In genomic region chr6:81752969-81753708, GRCh38 we compare ENCODE assay signal across 1 cellular context.
A peak's percentile ranks its signal among the peaks of the same experiment; 100 is the strongest.
TF ChIP-seq lines count a peak whose summit lies in the region.

No MANE protein-coding gene starts in this region.

TF ChIP-seq in HepG2, 621 proteins besides CTCF, POLR2A, EP300 and RAD21 (continued from another document and continues in another):
- TF ChIP-seq HDAC1 (CRISPR knock-in tag; IDR thresholded peaks at IDR 0.05) (peak; percentile 73), KLF15 (CRISPR knock-in tag; IDR thresholded peaks at IDR 0.05; ENCODE audit: borderline replicate concordance) (no peak), NFYC (CRISPR knock-in tag; IDR thresholded peaks at IDR 0.05) (peak; percentile 85), PATZ1 (CRISPR knock-in tag; IDR thresholded peaks at IDR 0.05) (peak; percentile 81), U2AF1 (optimal IDR thresholded peaks at IDR 0.05; ENCODE audit: low read depth, low read length) (no peak), ATF3 (CRISPR knock-in tag; IDR thresholded peaks at IDR 0.05) (0 out of 2 replicates have a peak, but pooled peaks have one; percentile 28), SKIL (CRISPR knock-in tag; IDR thresholded peaks at IDR 0.05; ENCODE audit: borderline replicate concordance) (no peak; the same call in 1 of the 2 replicates), ZNF337 (CRISPR knock-in tag; IDR thresholded peaks at IDR 0.05; ENCODE audit: borderline replicate concordance, low read depth) (peak; percentile 76; the same call in 1 of the 2 replicates), BCLAF1 (IDR thresholded peaks at IDR 0.05) (no peak), SRSF9 (IDR thresholded peaks at IDR 0.05; ENCODE audit: borderline replicate concordance, insufficient read depth, low read depth, low read length, poor library complexity, severe bottlenecking) (no peak), CENPT (CRISPR knock-in tag; IDR thresholded peaks at IDR 0.05; ENCODE audit: low read depth) (0 out of 2 replicates have a peak, but pooled peaks have one; percentile 72), FOXK1 (CRISPR knock-in tag; IDR thresholded peaks at IDR 0.05; ENCODE audit: borderline replicate concordance, low read depth) (no peak; the same call in 1 of the 2 replicates), ZFP1 (CRISPR knock-in tag; IDR thresholded peaks at IDR 0.05) (no peak; the same call in 1 of the 2 replicates), ZNF780A (CRISPR knock-in tag; IDR thresholded peaks at IDR 0.05) (no peak), PRDM4 (CRISPR knock-in tag; IDR thresholded peaks at IDR 0.05; ENCODE audit: borderline replicate concordance) (no peak), ZNF576 (CRISPR knock-in tag; IDR thresholded peaks at IDR 0.05) (0 out of 2 replicates have a peak, but pooled peaks have one; percentile 37), ADNP (CRISPR knock-in tag; IDR thresholded peaks at IDR 0.05) (no peak), NFIB (CRISPR knock-in tag; IDR thresholded peaks at IDR 0.05; ENCODE audit: borderline replicate concordance) (no peak), TRIM24 (CRISPR knock-in tag; IDR thresholded peaks at IDR 0.05) (no peak), ATF1 (CRISPR knock-in tag; IDR thresholded peaks at IDR 0.05) (peak; percentile 66; the same call in 1 of the 2 replicates), RCOR2 (CRISPR knock-in tag; IDR thresholded peaks at IDR 0.05) (peak; percentile 54; the same call in 1 of the 2 replicates), ATAD3A (CRISPR knock-in tag; IDR thresholded peaks at IDR 0.05) (no peak), ZNF839 (CRISPR knock-in tag; IDR thresholded peaks at IDR 0.05; ENCODE audit: borderline replicate concordance) (no peak), CBX2 (IDR thresholded peaks at IDR 0.05; ENCODE audit: low read depth, low read length) (no peak), CBX2 (CRISPR knock-in tag; IDR thresholded peaks at IDR 0.05; ENCODE audit: low read depth) (no peak), HMGXB4 (CRISPR knock-in tag; IDR thresholded peaks at IDR 0.05; ENCODE audit: borderline replicate concordance in 1 of 2, low read depth in 1 of 2) (peak in 1 of 2 experiments; percentile 92; a peak in 2 of 4 replicates), KMT2B (CRISPR knock-in tag; IDR thresholded peaks at IDR 0.05) (peak; percentile 69), KDM6A (CRISPR knock-in tag; IDR thresholded peaks at IDR 0.05; ENCODE audit: low read depth) (no peak), SIN3B (IDR thresholded peaks at IDR 0.05; ENCODE audit: low read length) (no peak), ZNF646 (CRISPR knock-in tag; IDR thresholded peaks at IDR 0.05) (peak; percentile 27; the same call in 1 of the 2 replicates), ZNF12 (CRISPR knock-in tag; IDR thresholded peaks at IDR 0.05) (0 out of 2 replicates have a peak, but pooled peaks have one; percentile 9), CEBPG (CRISPR knock-in tag; IDR thresholded peaks at IDR 0.05) (no peak), ARNT2 (CRISPR knock-in tag; IDR thresholded peaks at IDR 0.05; ENCODE audit: low read depth) (peak; percentile 83), ZNF552 (CRISPR knock-in tag; IDR thresholded peaks at IDR 0.05; ENCODE audit: borderline replicate concordance) (no peak; the same call in 1 of the 2 replicates), ZFP91 (CRISPR knock-in tag; IDR thresholded peaks at IDR 0.05; ENCODE audit: borderline replicate concordance) (peak; percentile 65), EHMT2 (IDR thresholded peaks at IDR 0.05; ENCODE audit: borderline replicate concordance, low read depth, low read length) (no peak), ZNF20 (CRISPR knock-in tag; IDR thresholded peaks at IDR 0.05) (no peak), ZNF678 (CRISPR knock-in tag; IDR thresholded peaks at IDR 0.05) (peak; percentile 80; the same call in 1 of the 2 replicates)
